18 cellular contexts compared by ENCODE assay signal in the genomic region with DNA sequence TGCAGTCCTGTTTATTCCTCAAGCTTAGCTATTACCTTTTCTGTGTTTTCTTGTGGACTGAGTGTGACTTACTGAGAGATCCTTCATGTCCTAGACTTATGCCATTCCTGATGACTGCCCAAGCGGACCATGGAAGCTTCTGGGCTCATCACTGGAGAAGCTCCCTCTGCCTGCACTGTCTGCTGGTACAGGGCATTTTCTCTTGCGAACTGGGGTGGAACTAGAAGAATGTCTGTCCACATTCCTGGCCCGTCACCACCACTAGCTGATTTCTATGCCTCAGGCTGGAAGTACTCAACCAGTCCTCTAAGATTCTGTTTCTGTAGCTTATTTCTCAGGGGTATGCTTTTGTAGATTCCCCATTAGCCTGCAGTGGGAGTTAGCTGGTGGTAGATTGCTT. TPM values are rescaled to one million over a fixed set of nuclear protein-coding genes. Genes with fewer than 3 reads are reported as not detected.
DNase-seq lines count a peak whose midpoint lies in the region; TF ChIP-seq lines count a peak whose summit lies in the region.
"Had no signal": no experiment of that assay in that cellular context is flagged by ENCODE, and none has a peak within 500 bp of the region (broad histone marks: within the 10 kb centered on the region; RNA-seq: fewer than 3 reads in every experiment).

No MANE protein-coding gene starts in this region.

- no peaks in the 10 kb centered on the region for H3K27me3 Mint-ChIP-seq in endodermal cell (ENCODE audit: insufficient read depth)
- no peaks in the 10 kb centered on the region for H3K27me3 Mint-ChIP-seq in mesothelial cell of epicardium (ENCODE audit: low read depth)
- H3K27me3 Mint-ChIP-seq: activated naive CD8-positive, alpha-beta T cell; stimulated activated naive CD8-positive, alpha-beta T cell treated with anti-CD3 and anti-CD28 coated beads, Interleukin-15, amount 100 ng/mL, for 72 hours had no signal

- H3K36me3 Mint-ChIP-seq in endodermal cell (ENCODE audit: low read depth) (peaks cover 29% of the 10 kb centered on the region), mesothelial cell of epicardium (peaks cover 1% of the 10 kb centered on the region)

- peaks cover 8% of the 10 kb centered on the region; the same call in 1 of the 2 replicates for H3K4me1 ChIP-seq in GM23248 (ENCODE audit: insufficient read depth)
- peaks cover 3% of the 10 kb centered on the region for H3K4me1 ChIP-seq in endodermal cell (ENCODE audit: control insufficient read depth, insufficient read depth, low read length)

- H4K20me1 ChIP-seq in GM23248 (ENCODE audit: insufficient read depth) = no peaks in the 10 kb centered on the region

- no peak overlapping the region for H3K27ac ChIP-seq in GM23248
- no peak overlapping the region for H3K27ac ChIP-seq in endodermal cell (ENCODE audit: low read depth, low read length)
- H3K27ac ChIP-seq: BLaER1 treated with 17β-estradiol and CSF1 and Interleukin-3, amounts not matched to agents 10 nM and 100 nM; HL-60; psoas muscle had no signal

- H3K9me3 Mint-ChIP-seq in endodermal cell (no peaks in the 10 kb centered on the region), mesothelial cell of epicardium (no peaks in the 10 kb centered on the region)
- H3K9me3 Mint-ChIP-seq: stimulated activated naive CD8-positive, alpha-beta T cell treated with anti-CD3 and anti-CD28 coated beads, Interleukin-15, amount 100 ng/mL, for 72 hours had no signal

- H3K27ac Mint-ChIP-seq in endodermal cell (no peak overlapping the region), mesothelial cell of epicardium (peak overlapping the region; percentile 10)
- H3K27ac Mint-ChIP-seq: activated naive CD8-positive, alpha-beta T cell had no signal

- no peak overlapping the region for H3K4me3 Mint-ChIP-seq in endodermal cell
- H3K4me3 Mint-ChIP-seq in mesothelial cell of epicardium = no peak overlapping the region
- H3K4me3 Mint-ChIP-seq: activated naive CD8-positive, alpha-beta T cell; stimulated activated naive CD8-positive, alpha-beta T cell treated with anti-CD3 and anti-CD28 coated beads, Interleukin-15, amount 100 ng/mL, for 72 hours had no signal

- WGBS in GM23248 (ENCODE audit: low coverage in 1 of 2, low lambda C conversion rate in 2 of 2, missing lambda C conversion rate in 2 of 2), 2 experiments = 67 to 87% methylated on average over 3 of the region's 3 CpGs
- 98 to 100% methylated on average over 1 to 3 of the region's 3 CpGs for WGBS in endodermal cell (ENCODE audit: insufficient coverage in 1 of 2, insufficient read length in 1 of 2), 2 experiments

- peaks cover 4% of the 10 kb centered on the region; the same call in 1 of the 2 replicates for H3F3A ChIP-seq in GM23248 (ENCODE audit: insufficient read depth)

- TF ChIP-seq CTCF in endodermal cell (conservative IDR thresholded peaks at IDR 0.05) (peak; percentile 36), mesothelial cell of epicardium (IDR thresholded peaks at IDR 0.05; ENCODE audit: unreplicated experiment) (no peak)

- no peaks in the 10 kb centered on the region for H3K9me2 ChIP-seq in GM23248 (ENCODE audit: insufficient read depth)

- no peaks in the 10 kb centered on the region for H3K4me1 Mint-ChIP-seq in endodermal cell
- peaks cover 14% of the 10 kb centered on the region for H3K4me1 Mint-ChIP-seq in mesothelial cell of epicardium
- H3K4me1 Mint-ChIP-seq: stimulated activated naive CD8-positive, alpha-beta T cell treated with anti-CD3 and anti-CD28 coated beads, Interleukin-15, amount 100 ng/mL, for 72 hours had no signal

- peak; percentile 48 for DNase-seq in AG08396 (ENCODE audit: low spot score)
- peak; percentile 49 for DNase-seq in GM23248
- DNase-seq in endodermal cell = no peak
- DNase-seq in mesothelial cell of epicardium (ENCODE audit: low spot score in 2 of 2, unreplicated experiment in 2 of 2) = no peak
- DNase-seq in activated CD4-positive, CD25-positive, alpha-beta regulatory T cell (lab: John Stamatoyannopoulos, UW) = no peak
- DNase-seq in activated T-cell treated with anti-CD3 and anti-CD28 coated beads, Interleukin-2, amount 50 U/mL, for 1 hour = no peak
- no peak for DNase-seq in NCI-H1092 (lab: John Stamatoyannopoulos, UW)
- no peak for DNase-seq in germinal center (ENCODE audit: low spot score)
- DNase-seq: cerebellar nuclear complex; KG1; left colon; NCI-H345; psoas muscle; stimulated activated naive CD8-positive, alpha-beta T cell treated with anti-CD3 and anti-CD28 coated beads, Interleukin-15, amount 100 ng/mL, for 72 hours; T-helper 2 cell had no signal

- no peaks in the 10 kb centered on the region for H3K36me3 ChIP-seq in GM23248 (ENCODE audit: low read depth)
- peaks cover 14% of the 10 kb centered on the region for H3K36me3 ChIP-seq in endodermal cell (ENCODE audit: control insufficient read depth, insufficient read depth, low read length)

- H3K4me3 ChIP-seq in GM23248 (no peak overlapping the region), endodermal cell (ENCODE audit: low read length) (no peak overlapping the region)
- H3K4me3 ChIP-seq: BLaER1 treated with 17β-estradiol and CSF1 and Interleukin-3, amounts not matched to agents 10 nM and 100 nM; psoas muscle had no signal

- peaks cover 21% of the 10 kb centered on the region for H3K79me2 ChIP-seq in GM23248 (ENCODE audit: insufficient read depth)

- no peak overlapping the region for H2AFZ ChIP-seq in GM23248

- H3K9me3 ChIP-seq in GM23248 (ENCODE audit: low read depth) (no peaks in the 10 kb centered on the region), endodermal cell (ENCODE audit: control insufficient read depth, low read length) (no peaks in the 10 kb centered on the region)
- H3K9me3 ChIP-seq: BLaER1 treated with 17β-estradiol and CSF1 and Interleukin-3, amounts not matched to agents 10 nM and 100 nM; psoas muscle had no signal

- H3K9ac ChIP-seq in GM23248 (no peak overlapping the region), endodermal cell (ENCODE audit: extremely low read depth, low read length, poor library complexity, severe bottlenecking) (no peak overlapping the region)
- H3K9ac ChIP-seq: BLaER1 treated with 17β-estradiol and CSF1 and Interleukin-3, amounts not matched to agents 10 nM and 100 nM had no signal

- in situ Hi-C loops in GM23248 (cut with MboI) = no loop called here

- H3K27me3 ChIP-seq in GM23248 (replicated peaks; ENCODE audit: insufficient read depth) = no peaks in the 10 kb centered on the region
- no peaks in the 10 kb centered on the region for H3K27me3 ChIP-seq in endodermal cell (ENCODE audit: control insufficient read depth, insufficient read depth, low read length, poor library complexity, severe bottlenecking)
- H3K27me3 ChIP-seq: BLaER1 treated with 17β-estradiol and CSF1 and Interleukin-3, amounts not matched to agents 10 nM and 100 nM had no signal

- no peak overlapping the region for H3K4me2 ChIP-seq in GM23248 (ENCODE audit: unreplicated experiment)
- H3K4me2 ChIP-seq: BLaER1 treated with 17β-estradiol and CSF1 and Interleukin-3, amounts not matched to agents 10 nM and 100 nM had no signal

RNA-seq across cellular contexts. Expression of a gene that starts 12.3 kb away (rescaled TPM):
- total RNA-seq in GM23248 (2014; rRNA removed; shearing (Covaris generic)) = 10.1 and 13.4 TPM in 2 replicates
- polyA plus RNA-seq in GM23248 (2016; fragmentation: Nextera tagmentation; extraction: Ambion mirVana) = 6.9 and 7.1 TPM in 2 replicates
- total RNA-seq in endodermal cell (10 to 100 TPM; 15.4 to 33.3 TPM), mesothelial cell of epicardium (13.0 to 14.7 TPM (median 14.5 TPM) in 3 replicates)
- polyA plus RNA-seq in endodermal cell (2013, experiment 1 of 2) = 10.9 TPM
- polyA plus RNA-seq in endodermal cell (2013, experiment 2 of 2) = 8.0 TPM

Comparison
In these comparisons a context has a peak if more than half of its experiments do, and no peak if none do; other contexts are left out.
1. DNase-seq: peak in AG08396 (single experiment) and GM23248 (single experiment); none in endodermal cell (single experiment), mesothelial cell of epicardium (0 of 2), activated CD4-positive, CD25-positive, alpha-beta regulatory T cell (0 of 4), activated T-cell treated with anti-CD3 and anti-CD28 coated beads, Interleukin-2, amount 50 U/mL, for 1 hour (single experiment), NCI-H1092 (single experiment) and germinal center (single experiment).